Comparison of ENCODE assay signal across 15 cellular contexts in genomic region chr4:122635205-122635604, GRCh38. TPM values are rescaled to one million over a fixed set of nuclear protein-coding genes. Genes with fewer than 3 reads are reported as not detected.
A peak's percentile ranks its signal among the peaks of the same experiment; 100 is the strongest.
DNase-seq lines count a peak whose midpoint lies in the region; ATAC-seq and TF ChIP-seq lines count a peak whose summit lies in the region.
"Had no signal": no experiment of that assay in that cellular context is flagged by ENCODE, and none has a peak within 500 bp of the region (broad histone marks: within the 10 kb centered on the region; RNA-seq: fewer than 3 reads in every experiment).

No MANE protein-coding gene starts in this region.

- peaks cover 3% of the 10 kb centered on the region for H3K9me3 Mint-ChIP-seq in activated T-helper 17 cell treated with anti-CD3 and anti-CD28 coated beads, Interleukin-2, amount 50 U/mL, for 72 hours

- H3K27ac ChIP-seq in foreskin keratinocyte (no peak overlapping the region), stomach (no peak overlapping the region)
- H3K27ac ChIP-seq: HL-60, WERI-Rb-1 had no signal

- no peaks in the 10 kb centered on the region for H3K9me3 ChIP-seq in stomach

- intact Hi-C loops in stomach (cut with DNase I; ENCODE audit: low total_unique reads), result no loop called here

- H3K4me1 ChIP-seq in foreskin keratinocyte (peaks cover 13% of the 10 kb centered on the region), stomach (no peaks in the 10 kb centered on the region)

- H3K27me3 Mint-ChIP-seq in activated T-helper 17 cell treated with anti-CD3 and anti-CD28 coated beads, Interleukin-2, amount 50 U/mL, for 72 hours, result no peaks in the 10 kb centered on the region

- no peak overlapping the region for H3K27ac Mint-ChIP-seq in activated T-helper 17 cell treated with anti-CD3 and anti-CD28 coated beads, Interleukin-2, amount 50 U/mL, for 72 hours
- H3K27ac Mint-ChIP-seq: brain had no signal

- WGBS in stomach, 5 donors, result 61 to 69% (median 68%) methylated on average over 3 of the region's 3 CpGs

- no peaks in the 10 kb centered on the region for H3K36me3 ChIP-seq in stomach
- H3K36me3 ChIP-seq: WERI-Rb-1 had no signal

- H3K36me3 Mint-ChIP-seq in activated T-helper 17 cell treated with anti-CD3 and anti-CD28 coated beads, Interleukin-2, amount 50 U/mL, for 72 hours (ENCODE audit: low read depth), result no peaks in the 10 kb centered on the region
- H3K36me3 Mint-ChIP-seq: brain had no signal

- peak; percentile 15 for DNase-seq in GM13977 (ENCODE audit: low spot score)
- no peak for DNase-seq in foreskin keratinocyte
- DNase-seq in stomach, result no peak
- no peak for DNase-seq in NCI-H2196 (lab: John Stamatoyannopoulos, UW; ENCODE audit: unreplicated experiment)
- no peak for DNase-seq in NCI-H187 treated with DMSO at 0.1 percent for 48 hours (lab: John Stamatoyannopoulos, UW)
- DNase-seq: NCI-H510A treated with DMSO at 0.1 percent for 48 hours; Right ventricle myocardium superior; stimulated activated CD4-positive, alpha-beta T cell treated with anti-CD3 and anti-CD28 coated beads, Interleukin-2, amount 100 ng/mL, for 48 hours; WERI-Rb-1 had no signal

- no peak for TF ChIP-seq POLR2A in stomach (IDR thresholded peaks at IDR 0.05)

- TF ChIP-seq EP300 in stomach (IDR thresholded peaks at IDR 0.05), result no peak

- H3K27me3 ChIP-seq in foreskin keratinocyte (no peaks in the 10 kb centered on the region), stomach (no peaks in the 10 kb centered on the region)

- H3K4me1 Mint-ChIP-seq in activated T-helper 17 cell treated with anti-CD3 and anti-CD28 coated beads, Interleukin-2, amount 50 U/mL, for 72 hours, result peaks cover 33% of the 10 kb centered on the region
- H3K4me1 Mint-ChIP-seq: brain had no signal

- no peak overlapping the region for H3K4me3 ChIP-seq in stomach

- peak overlapping the region; percentile 43 for H3K4me3 Mint-ChIP-seq in activated T-helper 17 cell treated with anti-CD3 and anti-CD28 coated beads, Interleukin-2, amount 50 U/mL, for 72 hours
- H3K4me3 Mint-ChIP-seq: brain had no signal

- TF ChIP-seq CTCF in GM13977 (IDR thresholded peaks at IDR 0.05; ENCODE audit: extremely low read depth, insufficient read depth, missing control alignments) (no peak), foreskin keratinocyte (conservative IDR thresholded peaks at IDR 0.05) (no peak), stomach (IDR thresholded peaks at IDR 0.05) (no peak)

- in situ Hi-C loops in GM13977 (cut with MboI; ENCODE audit: low pct_unique_long_range_greater_than_20kb, low sequenced_read_pairs, unreplicated experiment), result no loop called here

- ATAC-seq in GM19351 (IDR thresholded peaks at IDR 0.05; ENCODE audit: unreplicated experiment) (peak; percentile 70), HG03060 (IDR thresholded peaks at IDR 0.05; ENCODE audit: low read depth, unreplicated experiment) (peak; percentile 70), foreskin keratinocyte (no peak)
- peak; percentile 30 for ATAC-seq in activated T-helper 17 cell treated with anti-CD3 and anti-CD28 coated beads, Interleukin-2, amount 50 U/mL, for 72 hours (replicated peaks)

RNA-seq across cellular contexts. Expression of gene IL21, which starts 14.3 kb away (rescaled TPM):
- total RNA-seq in activated T-helper 17 cell treated with anti-CD3 and anti-CD28 coated beads, Interleukin-2, amount 50 U/mL, for 72 hours, result 10 to 100 TPM in 1 of 2 donors, 1 to 10 TPM in 1; 5.0 to 17.1 TPM
- not detected in 2 replicates for total RNA-seq in foreskin keratinocyte
- not detected in 2 replicates for polyA plus RNA-seq in foreskin keratinocyte
- not detected for total RNA-seq in stomach
- polyA plus RNA-seq in stomach, result not detected
- total RNA-seq: posterior vena cava, Right ventricle myocardium superior had no signal
